ENCODE assay signal across 8 cellular contexts in genomic region chr6:89079611-89080213, GRCh38. TPM values are rescaled to one million over a fixed set of nuclear protein-coding genes. Genes with fewer than 3 reads are reported as not detected.
DNase-seq lines count a peak whose midpoint lies in the region; ATAC-seq, FAIRE-seq and TF ChIP-seq lines count a peak whose summit lies in the region.

No MANE protein-coding gene starts in this region.

- H3K27me3 ChIP-seq in CD8-positive, alpha-beta T cell (ENCODE audit: insufficient read depth, low read length), result no peaks in the 10 kb centered on the region
- H3K27me3 ChIP-seq in pancreas (no peaks in the 10 kb centered on the region), uterus (no peaks in the 10 kb centered on the region)

- H3K27me3 Mint-ChIP-seq in CD8-positive, alpha-beta T cell (ENCODE audit: low read depth), result no peaks in the 10 kb centered on the region
- no peaks in the 10 kb centered on the region for H3K27me3 Mint-ChIP-seq in activated naive CD8-positive, alpha-beta T cell treated with anti-CD3 and anti-CD28 coated beads, Interleukin-2, amount 10 ng/mL, durations not matched to agents 7 days and 5 days
- H3K27me3 Mint-ChIP-seq in glutamatergic neuron (ENCODE audit: unreplicated experiment), result peaks cover 14% of the 10 kb centered on the region

- peak; percentile 26 for FAIRE-seq in pancreas (lab: Jason Lieb, UNC)

- intact Hi-C loops in CD8-positive, alpha-beta T cell (cut with DNase I, micrococcal nuclease), result loop anchor here (1.0 to 10.0 kb wide), 17 partner anchors 66 to 1925 kb away; partner anchors contain the start of genes CASP8AP2 (in 2 of the 2), LYRM2 (in 2 of the 2), RNGTT (in 2 of the 2) and UBE2J1 (in 2 of the 2)
- intact Hi-C loops in pancreas (cut with DNase I) (no loop called here), uterus (cut with DNase I; ENCODE audit: low total_unique reads) (loop anchor here (5.0 kb wide), 2 partner anchors 42 to 273 kb away; partner anchors contain the start of gene UBE2J1)

- no peaks in the 10 kb centered on the region for H3K9me3 ChIP-seq in CD8-positive, alpha-beta T cell (ENCODE audit: low read length)
- H3K9me3 ChIP-seq in pancreas, result no peaks in the 10 kb centered on the region
- no peaks in the 10 kb centered on the region for H3K9me3 ChIP-seq in uterus

- no peak for TF ChIP-seq CTCF in CD8-positive, alpha-beta T cell (IDR thresholded peaks at IDR 0.05)
- TF ChIP-seq CTCF in glutamatergic neuron (IDR thresholded peaks at IDR 0.05; ENCODE audit: partially characterized antibody, unreplicated experiment) (no peak), pancreas (IDR thresholded peaks at IDR 0.05) (no peak), uterus (IDR thresholded peaks at IDR 0.05) (peak in 1 of 4 experiments; percentile 6)

- peaks cover 26% of the 10 kb centered on the region for H3K4me1 ChIP-seq in CD8-positive, alpha-beta T cell (ENCODE audit: insufficient read depth, low read length)
- H3K4me1 ChIP-seq in pancreas (peaks cover 10 to 15% (median 11%) of the 10 kb centered on the region in 3 donors), uterus (no peaks in the 10 kb centered on the region)

- TF ChIP-seq POLR2A in uterus (IDR thresholded peaks at IDR 0.05), result peak; percentile 27 to 41

- peak; percentile 29 to 68 (median 50) for DNase-seq in CD8-positive, alpha-beta T cell
- DNase-seq in SK-MEL-5 (ENCODE audit: low read depth, low spot score) (peak; percentile 61), glutamatergic neuron (no peak), pancreas (peak in 4 of 6 donors; percentile 25 to 67 (median 38)), uterus (peak; percentile 40 to 61)
- peak; percentile 50 for DNase-seq in activated naive CD8-positive, alpha-beta T cell treated with anti-CD3 and anti-CD28 coated beads, Interleukin-2, amount 10 ng/mL, durations not matched to agents 7 days and 5 days

- H3K36me3 ChIP-seq in CD8-positive, alpha-beta T cell (ENCODE audit: insufficient read depth, low read length), result peaks cover 5% of the 10 kb centered on the region
- H3K36me3 ChIP-seq in pancreas (peaks cover 0 to 11% (median 0%) of the 10 kb centered on the region in 3 donors), uterus (no peaks in the 10 kb centered on the region)

- peak; percentile 12 for ATAC-seq in CD8-positive, alpha-beta T cell
- peak; percentile 1 for ATAC-seq in HG02938 (IDR thresholded peaks at IDR 0.05; ENCODE audit: unreplicated experiment)
- ATAC-seq in activated naive CD8-positive, alpha-beta T cell treated with anti-CD3 and anti-CD28 coated beads, Interleukin-2, amount 10 ng/mL, durations not matched to agents 7 days and 5 days (ENCODE audit: low read depth), result peak; percentile 43
- ATAC-seq in pancreas, result peak in 2 of 4 donors; percentile 26 to 30
- no peak for ATAC-seq in HG03442 (IDR thresholded peaks at IDR 0.05; ENCODE audit: unreplicated experiment)

- peak overlapping the region; percentile 98 for H3K27ac Mint-ChIP-seq in CD8-positive, alpha-beta T cell
- H3K27ac Mint-ChIP-seq in activated naive CD8-positive, alpha-beta T cell treated with anti-CD3 and anti-CD28 coated beads, Interleukin-2, amount 10 ng/mL, durations not matched to agents 7 days and 5 days, result peak overlapping the region; percentile 98
- H3K27ac Mint-ChIP-seq in glutamatergic neuron (ENCODE audit: unreplicated experiment), result peak overlapping the region; percentile 96

- H3K27ac ChIP-seq in CD8-positive, alpha-beta T cell (ENCODE audit: low read depth, low read length), result peak overlapping the region; percentile 100
- H3K27ac ChIP-seq in pancreas (peak overlapping the region; percentile 99 to 100 (median 100)), uterus (peak overlapping the region; percentile 100)

- H3K9me3 Mint-ChIP-seq in CD8-positive, alpha-beta T cell, result no peaks in the 10 kb centered on the region
- H3K9me3 Mint-ChIP-seq in activated naive CD8-positive, alpha-beta T cell treated with anti-CD3 and anti-CD28 coated beads, Interleukin-2, amount 10 ng/mL, durations not matched to agents 7 days and 5 days, result peaks cover 2% of the 10 kb centered on the region
- peaks cover 13% of the 10 kb centered on the region for H3K9me3 Mint-ChIP-seq in glutamatergic neuron (ENCODE audit: unreplicated experiment)

- 1% methylated on average over 17 of the region's 17 CpGs for WGBS in pancreas, 2 donors

- POLR2A ChIA-PET in CD8-positive, alpha-beta T cell (lab: Charles Lee), result interaction anchor here (0.6 to 6.3 kb wide), 32 partner anchors 8 to 1924 kb away, joined by 3 to 96 read pairs (median 5); partner anchors contain the start of genes AKIRIN2, ANKRD6, LYRM2 and MAP3K7
- POLR2A ChIA-PET in activated naive CD8-positive, alpha-beta T cell treated with anti-CD3 and anti-CD28 coated beads, Interleukin-2, amount 10 ng/mL, durations not matched to agents 7 days and 5 days (lab: Charles Lee), result interaction anchor here (0.7 to 6.1 kb wide), 20 partner anchors 9 to 1003 kb away, joined by 3 to 103 read pairs (median 6); partner anchors contain the start of genes PM20D2, RNGTT, SRSF12 and UBE2J1

- H3K36me3 Mint-ChIP-seq in CD8-positive, alpha-beta T cell, result peaks cover 42% of the 10 kb centered on the region
- peaks cover 24% of the 10 kb centered on the region for H3K36me3 Mint-ChIP-seq in activated naive CD8-positive, alpha-beta T cell treated with anti-CD3 and anti-CD28 coated beads, Interleukin-2, amount 10 ng/mL, durations not matched to agents 7 days and 5 days
- H3K36me3 Mint-ChIP-seq in glutamatergic neuron (ENCODE audit: unreplicated experiment), result no peaks in the 10 kb centered on the region

- in situ Hi-C loops in SK-MEL-5 (cut with HindIII; ENCODE audit: low pct_unique_long_range_greater_than_20kb, low sequenced_read_pairs), result no loop called here

- peaks cover 28% of the 10 kb centered on the region for H3K4me1 Mint-ChIP-seq in CD8-positive, alpha-beta T cell (ENCODE audit: low read depth)
- peaks cover 20% of the 10 kb centered on the region for H3K4me1 Mint-ChIP-seq in activated naive CD8-positive, alpha-beta T cell treated with anti-CD3 and anti-CD28 coated beads, Interleukin-2, amount 10 ng/mL, durations not matched to agents 7 days and 5 days
- H3K4me1 Mint-ChIP-seq in glutamatergic neuron (ENCODE audit: low read depth, unreplicated experiment), result peaks cover 10% of the 10 kb centered on the region

- H3K4me3 ChIP-seq in CD8-positive, alpha-beta T cell (ENCODE audit: low read depth, low read length), result peak overlapping the region; percentile 99
- H3K4me3 ChIP-seq in pancreas (peak overlapping the region; percentile 81 to 100 (median 93)), uterus (peak overlapping the region; percentile 93 to 100)

- H3K4me3 Mint-ChIP-seq in CD8-positive, alpha-beta T cell, result peak overlapping the region; percentile 94
- H3K4me3 Mint-ChIP-seq in activated naive CD8-positive, alpha-beta T cell treated with anti-CD3 and anti-CD28 coated beads, Interleukin-2, amount 10 ng/mL, durations not matched to agents 7 days and 5 days, result peak overlapping the region; percentile 92
- H3K4me3 Mint-ChIP-seq in glutamatergic neuron (ENCODE audit: unreplicated experiment), result peak overlapping the region; percentile 97

- CTCF ChIA-PET in CD8-positive, alpha-beta T cell (lab: Charles Lee), result interaction anchor here (0.6 to 2.6 kb wide), 9 partner anchors 13 to 292 kb away, joined by 3 to 22 read pairs (median 4); partner anchors contain the start of gene RNGTT

RNA-seq across cellular contexts. Expression of gene PNRC1, which starts 0.8 kb away (rescaled TPM):
- 1,000 to 10,000 TPM; 1,160 to 1,236 TPM for total RNA-seq in CD8-positive, alpha-beta T cell
- 32.4 and 35.4 TPM in 2 replicates for total RNA-seq in SK-MEL-5 (2014; rRNA removed; shearing (Covaris generic))
- 32.8 and 34.1 TPM in 2 replicates for polyA plus RNA-seq in SK-MEL-5 (2015; cell fraction: cytosol; rRNA removed)
- polyA plus RNA-seq in SK-MEL-5 (2015; cell fraction: nucleus; rRNA removed), result 28.5 and 40.2 TPM in 2 replicates
- 100 to 1,000 TPM; 233 to 264 TPM for total RNA-seq in activated naive CD8-positive, alpha-beta T cell treated with anti-CD3 and anti-CD28 coated beads, Interleukin-2, amount 10 ng/mL, durations not matched to agents 7 days and 5 days
- total RNA-seq in glutamatergic neuron (ENCODE audit: unreplicated experiment), result 91.4 TPM
- 100 to 1,000 TPM; 105 to 170 (median 121) TPM for total RNA-seq in pancreas
- 10 to 100 TPM; 30.2 to 49.8 TPM for polyA plus RNA-seq in pancreas
- total RNA-seq in uterus, result 100 to 1,000 TPM; 114 to 340 (median 203) TPM

RNA-seq across cellular contexts. Expression of gene SRSF12, which starts 38.2 kb away (rescaled TPM):
- not detected for total RNA-seq in CD8-positive, alpha-beta T cell
- total RNA-seq in SK-MEL-5 (2014; rRNA removed; shearing (Covaris generic)), result 0.13 and 0.21 TPM in 2 replicates
- 0.19 and 0.30 TPM in 2 replicates for polyA plus RNA-seq in SK-MEL-5 (2015; cell fraction: cytosol; rRNA removed)
- polyA plus RNA-seq in SK-MEL-5 (2015; cell fraction: nucleus; rRNA removed), result 0.42 TPM in 1 of 2 replicates, not detected in the other
- total RNA-seq in activated naive CD8-positive, alpha-beta T cell treated with anti-CD3 and anti-CD28 coated beads, Interleukin-2, amount 10 ng/mL, durations not matched to agents 7 days and 5 days, result not detected
- total RNA-seq in glutamatergic neuron (ENCODE audit: unreplicated experiment) (12.1 TPM), pancreas (1 to 10 TPM in 2 of 6 donors, under 1 TPM in 4; 0.37 to 1.6 (median 0.55) TPM), uterus (10 to 100 TPM in 1 of 4 donors, 1 to 10 TPM in 1, not detected in 2; 2.8 to 12.7 TPM)
- 1 to 10 TPM; 1.0 to 1.4 TPM for polyA plus RNA-seq in pancreas

Comparison
In these comparisons a context has a peak if more than half of its experiments do, and no peak if none do; other contexts are left out.
1. intact Hi-C loops: an anchor here in CD8-positive, alpha-beta T cell (1.0 to 10.0 kb wide) and uterus (5.0 kb wide); none called in pancreas.